Comparison of ENCODE assay signal across 2 cellular contexts in genomic region chr17:65498831-65499230, GRCh38.
TF ChIP-seq lines count a peak whose summit lies in the region.

No MANE protein-coding gene starts in this region.

TF ChIP-seq in SK-N-SH treated with all-trans-retinoic acid at 6 μM for 48 hours, 23 proteins besides CTCF, POLR2A, EP300 and RAD21 (continued from another document):
- TF ChIP-seq, protein P1, sequence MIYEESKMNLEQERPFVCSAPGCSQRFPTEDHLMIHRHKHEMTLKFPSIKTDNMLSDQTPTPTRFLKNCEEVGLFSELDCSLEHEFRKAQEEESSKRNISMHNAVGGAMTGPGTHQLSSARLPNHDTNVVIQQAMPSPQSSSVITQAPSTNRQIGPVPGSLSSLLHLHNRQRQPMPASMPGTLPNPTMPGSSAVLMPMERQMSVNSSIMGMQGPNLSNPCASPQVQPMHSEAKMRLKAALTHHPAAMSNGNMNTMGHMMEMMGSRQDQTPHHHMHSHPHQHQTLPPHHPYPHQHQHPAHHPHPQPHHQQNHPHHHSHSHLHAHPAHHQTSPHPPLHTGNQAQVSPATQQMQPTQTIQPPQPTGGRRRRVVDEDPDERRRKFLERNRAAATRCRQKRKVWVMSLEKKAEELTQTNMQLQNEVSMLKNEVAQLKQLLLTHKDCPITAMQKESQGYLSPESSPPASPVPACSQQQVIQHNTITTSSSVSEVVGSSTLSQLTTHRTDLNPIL (CRISPR knock-in tag; IDR thresholded peaks at IDR 0.05; ENCODE audit: low read depth) = no peak
- TF ChIP-seq ZNF70 (CRISPR knock-in tag; IDR thresholded peaks at IDR 0.05) (no peak), ZFP30 (CRISPR knock-in tag; IDR thresholded peaks at IDR 0.05) (no peak), ARNTL (CRISPR knock-in tag; IDR thresholded peaks at IDR 0.05; ENCODE audit: borderline replicate concordance, low read depth) (no peak), CSDC2 (CRISPR knock-in tag; IDR thresholded peaks at IDR 0.05) (no peak), GLIS3 (CRISPR knock-in tag; IDR thresholded peaks at IDR 0.05) (no peak), CSRNP3 (CRISPR knock-in tag; IDR thresholded peaks at IDR 0.05) (no peak), TCF4 (CRISPR knock-in tag; IDR thresholded peaks at IDR 0.05; ENCODE audit: borderline replicate concordance) (no peak), TSHZ2 (CRISPR knock-in tag; IDR thresholded peaks at IDR 0.05) (no peak), ZNF8 (CRISPR knock-in tag; IDR thresholded peaks at IDR 0.05) (no peak), POU6F1 (CRISPR knock-in tag; IDR thresholded peaks at IDR 0.05; ENCODE audit: borderline replicate concordance, low read depth) (no peak), BACH2 (CRISPR knock-in tag; IDR thresholded peaks at IDR 0.05; ENCODE audit: borderline replicate concordance) (no peak), ESRRG (CRISPR knock-in tag; IDR thresholded peaks at IDR 0.05) (no peak), ZNF565 (CRISPR knock-in tag; conservative IDR thresholded peaks at IDR 0.05; ENCODE audit: low read depth) (no peak), OSR1 (CRISPR knock-in tag; IDR thresholded peaks at IDR 0.05) (no peak), ISL1 (CRISPR knock-in tag; IDR thresholded peaks at IDR 0.05) (no peak)

TF ChIP-seq in SK-N-SH, 30 proteins besides CTCF, POLR2A, EP300 and RAD21 (continued from another document):
- no peak for TF ChIP-seq IRF3 (IDR thresholded peaks at IDR 0.05; ENCODE audit: low read depth, low read length)
- TF ChIP-seq SIN3A (IDR thresholded peaks at IDR 0.05; ENCODE audit: borderline replicate concordance, low read depth, low read length) = no peak
